In genomic region chr3:184017672-184018423, GRCh38 we compare ENCODE assay signal across 1 cellular context.
TF ChIP-seq lines count a peak whose summit lies in the region.

TSS of gene ABCC5 (minus strand) at chr3:184017884. CDS start at chr3:184014392, 3,492 bp downstream.

TF ChIP-seq in H1, 55 proteins besides CTCF, POLR2A, EP300 and RAD21 (continued from another document):
- TF ChIP-seq NANOG (IDR thresholded peaks at IDR 0.05; ENCODE audit: insufficient read depth, low read depth, low read length, poor library complexity, severe bottlenecking) (no peak), SP4 (IDR thresholded peaks at IDR 0.05; ENCODE audit: low read length) (0 out of 2 replicates have a peak, but pooled peaks have one; percentile 29), KDM1A (IDR thresholded peaks at IDR 0.05; ENCODE audit: borderline replicate concordance, low read length) (no peak), BACH1 (IDR thresholded peaks at IDR 0.05; ENCODE audit: low read length) (no peak), ZNF274 (IDR thresholded peaks at IDR 0.05; ENCODE audit: borderline replicate concordance, extremely low read depth, low read length) (no peak), EZH2 (IDR thresholded peaks at IDR 0.05; ENCODE audit: low read depth, low read length, severe bottlenecking) (no peak), TAF7 (optimal IDR thresholded peaks at IDR 0.05; ENCODE audit: borderline replicate concordance, low read depth, low read length) (peak; percentile 37), JUN (IDR thresholded peaks at IDR 0.05; ENCODE audit: low read depth, low read length) (no peak), GTF2F1 (IDR thresholded peaks at IDR 0.05; ENCODE audit: borderline replicate concordance, low read depth, low read length) (0 out of 2 replicates have a peak, but pooled peaks have one; percentile 34), HDAC6 (IDR thresholded peaks at IDR 0.05; ENCODE audit: low read depth, low read length) (no peak), ATF2 (IDR thresholded peaks at IDR 0.05; ENCODE audit: low read length) (no peak), SIN3A (conservative IDR thresholded peaks at IDR 0.05 in 1 of 2, IDR thresholded peaks at IDR 0.05 in 1 of 2; ENCODE audit: low read depth in 1 of 2, low read length in 2 of 2) (peak; percentile 53 to 83; a peak in 3 of 4 replicates), NRF1 (IDR thresholded peaks at IDR 0.05; ENCODE audit: low read depth, low read length) (peak; percentile 45; the same call in 1 of the 2 replicates), E2F6 (IDR thresholded peaks at IDR 0.05) (0 out of 2 replicates have a peak, but pooled peaks have one; percentile 29), JUND (IDR thresholded peaks at IDR 0.05; ENCODE audit: low read length) (0 out of 2 replicates have a peak, but pooled peaks have one; percentile 4), YY1 (IDR thresholded peaks at IDR 0.05; ENCODE audit: low read depth, low read length) (0 out of 2 replicates have a peak, but pooled peaks have one; percentile 16), EGR1 (IDR thresholded peaks at IDR 0.05; ENCODE audit: borderline replicate concordance, low read depth, low read length) (peak; percentile 92), PHF8 (conservative IDR thresholded peaks at IDR 0.05; ENCODE audit: low read depth, low read length) (peak; percentile 79), CHD7 (IDR thresholded peaks at IDR 0.05; ENCODE audit: insufficient replicate concordance, low read length) (no peak), SRF (IDR thresholded peaks at IDR 0.05; ENCODE audit: low read depth, low read length) (no peak), SP1 (IDR thresholded peaks at IDR 0.05; ENCODE audit: low read depth, low read length) (no peak), CHD1 (IDR thresholded peaks at IDR 0.05; ENCODE audit: low read depth, low read length) (no peak), ATF3 (IDR thresholded peaks at IDR 0.05; ENCODE audit: insufficient read depth, low read depth, low read length) (no peak), SUZ12 (IDR thresholded peaks at IDR 0.05; ENCODE audit: low read length) (no peak), TAF1 (IDR thresholded peaks at IDR 0.05; ENCODE audit: low read depth, low read length) (peak; percentile 82), POU5F1 (IDR thresholded peaks at IDR 0.05; ENCODE audit: low read depth, low read length) (no peak), FOSL1 (IDR thresholded peaks at IDR 0.05; ENCODE audit: insufficient read depth, low read depth, low read length) (no peak), SAP30 (IDR thresholded peaks at IDR 0.05; ENCODE audit: insufficient read depth, insufficient replicate concordance, low read length) (peak; percentile 58), CREB1 (IDR thresholded peaks at IDR 0.05) (peak; percentile 15; the same call in 1 of the 2 replicates), CBX5 (IDR thresholded peaks at IDR 0.05; ENCODE audit: low read depth, low read length) (no peak), BRCA1 (IDR thresholded peaks at IDR 0.05; ENCODE audit: low read depth, low read length) (no peak), RFX5 (IDR thresholded peaks at IDR 0.05; ENCODE audit: borderline replicate concordance, low read depth, low read length) (no peak), KDM4A (IDR thresholded peaks at IDR 0.05; ENCODE audit: low read depth, low read length, severe bottlenecking) (peak; percentile 91), SP2 (IDR thresholded peaks at IDR 0.05; ENCODE audit: low read length) (no peak), ASH2L (IDR thresholded peaks at IDR 0.05; ENCODE audit: low read length) (peak; percentile 70), MAX (IDR thresholded peaks at IDR 0.05) (peak; percentile 41; the same call in 1 of the 2 replicates), SIX5 (IDR thresholded peaks at IDR 0.05; ENCODE audit: low read depth, low read length) (peak; percentile 79), HDAC2 (IDR thresholded peaks at IDR 0.05; ENCODE audit: borderline replicate concordance in 1 of 2, low read depth in 2 of 2, low read length in 2 of 2) (no peak; a peak in 2 of 4 replicates), POLR2AphosphoS5 (IDR thresholded peaks at IDR 0.05; ENCODE audit: low read depth, low read length) (peak; percentile 85), RNF2 (IDR thresholded peaks at IDR 0.05; ENCODE audit: borderline replicate concordance, low read depth, low read length, missing control alignments, poor library complexity, severe bottlenecking) (no peak), TBP (IDR thresholded peaks at IDR 0.05; ENCODE audit: low read depth, low read length) (0 out of 2 replicates have a peak, but pooled peaks have one; percentile 58), BCL11A (IDR thresholded peaks at IDR 0.05; ENCODE audit: low read depth in 2 of 2, low read length in 2 of 2) (no peak), RXRA (IDR thresholded peaks at IDR 0.05; ENCODE audit: insufficient read depth, low read depth, low read length) (no peak), RBBP5 (IDR thresholded peaks at IDR 0.05; ENCODE audit: borderline replicate concordance, low read depth, low read length) (no peak), MAFK (IDR thresholded peaks at IDR 0.05; ENCODE audit: low read depth, low read length) (peak; percentile 3; the same call in 1 of the 2 replicates), CBX8 (IDR thresholded peaks at IDR 0.05; ENCODE audit: borderline replicate concordance, low read depth, low read length) (no peak), CTBP2 (IDR thresholded peaks at IDR 0.05; ENCODE audit: borderline replicate concordance, insufficient read depth, insufficient read length, low read length) (no peak), CHD2 (IDR thresholded peaks at IDR 0.05; ENCODE audit: low read length) (no peak; the same call in 1 of the 2 replicates), SIRT6 (IDR thresholded peaks at IDR 0.05; ENCODE audit: low read length) (no peak), KDM5A (IDR thresholded peaks at IDR 0.05; ENCODE audit: low read length) (no peak)
